23 cellular contexts compared by ENCODE assay signal in genomic region chr13:20370815-20371421, GRCh38.
DNase-seq lines count a peak whose midpoint lies in the region; ATAC-seq and TF ChIP-seq lines count a peak whose summit lies in the region.
"Had no signal": no experiment of that assay in that cellular context is flagged by ENCODE, and none has a peak within 500 bp of the region (broad histone marks: within the 10 kb centered on the region; RNA-seq: fewer than 3 reads in every experiment).

No MANE protein-coding gene starts in this region.

- no TSS peak for BruUV-seq in mammary epithelial cell (replicated peaks; lab: Mats Ljungman, UMichigan)

- H3K4me2 ChIP-seq in mammary epithelial cell (ENCODE audit: insufficient read depth, low read depth, low read length): peak overlapping the region; percentile 65
- H3K4me2 ChIP-seq: KMS-11 had no signal

- in situ Hi-C loops in mammary epithelial cell (cut with MboI; ENCODE audit: low sequenced_read_pairs in 2 of 2): no loop called here

- no peaks in the 10 kb centered on the region for H3K79me2 ChIP-seq in mammary epithelial cell (ENCODE audit: insufficient read depth, low read length)

- H2AFZ ChIP-seq in mammary epithelial cell (ENCODE audit: low read depth, low read length): peak overlapping the region; percentile 28

- peak overlapping the region; percentile 57 for H3K27ac ChIP-seq in mammary epithelial cell (ENCODE audit: insufficient read depth, low read depth, low read length)
- H3K27ac ChIP-seq: esophagus muscularis mucosa, gastroesophageal sphincter, KMS-11 had no signal

- intact Hi-C loops in activated CD8-positive, alpha-beta T cell treated with anti-CD3 and anti-CD28 coated beads for 36 hours (cut with micrococcal nuclease): no loop called here
- intact Hi-C loops in mammary epithelial cell (cut with micrococcal nuclease): no loop called here

- peaks cover 39% of the 10 kb centered on the region for H3K27me3 Mint-ChIP-seq in activated CD8-positive, alpha-beta T cell treated with anti-CD3 and anti-CD28 coated beads, Interleukin-2, amount 10 ng/mL, durations not matched to agents 7 days and 5 days (ENCODE audit: low read depth)
- peaks cover 1% of the 10 kb centered on the region for H3K27me3 Mint-ChIP-seq in activated CD8-positive, alpha-beta T cell treated with anti-CD3 and anti-CD28 coated beads for 36 hours

- H3K36me3 ChIP-seq in mammary epithelial cell (ENCODE audit: insufficient read depth, low read length): no peaks in the 10 kb centered on the region
- H3K36me3 ChIP-seq: esophagus muscularis mucosa, gastroesophageal sphincter had no signal

- no peaks in the 10 kb centered on the region for H3K9me3 Mint-ChIP-seq in activated CD8-positive, alpha-beta T cell treated with anti-CD3 and anti-CD28 coated beads, Interleukin-2, amount 10 ng/mL, durations not matched to agents 7 days and 5 days (ENCODE audit: insufficient read depth)
- no peaks in the 10 kb centered on the region for H3K9me3 Mint-ChIP-seq in activated CD8-positive, alpha-beta T cell treated with anti-CD3 and anti-CD28 coated beads for 36 hours
- H3K9me3 Mint-ChIP-seq in stimulated activated effector memory CD8-positive, alpha-beta T cell treated with anti-CD3 and anti-CD28 coated beads, Interleukin-12 subunit alpha, Interleukin-12 subunit beta, amount 100 ng/mL, for 72 hours: no peaks in the 10 kb centered on the region
- H3K9me3 Mint-ChIP-seq: activated naive CD8-positive, alpha-beta T cell treated with anti-CD3 and anti-CD28 coated beads for 36 hours; CD4-positive, alpha-beta T cell had no signal

- no peaks in the 10 kb centered on the region for H3K27me3 ChIP-seq in mammary epithelial cell (ENCODE audit: insufficient read depth, low read length)

- peaks cover 18% of the 10 kb centered on the region for H3K4me1 ChIP-seq in mammary epithelial cell (ENCODE audit: insufficient read depth, low read length)
- H3K4me1 ChIP-seq: esophagus muscularis mucosa, gastroesophageal sphincter had no signal

- no peaks in the 10 kb centered on the region for H3K36me3 Mint-ChIP-seq in activated CD8-positive, alpha-beta T cell treated with anti-CD3 and anti-CD28 coated beads, Interleukin-2, amount 10 ng/mL, durations not matched to agents 7 days and 5 days (ENCODE audit: low read depth)
- no peaks in the 10 kb centered on the region for H3K36me3 Mint-ChIP-seq in activated CD8-positive, alpha-beta T cell treated with anti-CD3 and anti-CD28 coated beads for 36 hours (ENCODE audit: low read depth)
- H3K36me3 Mint-ChIP-seq in stimulated activated effector memory CD8-positive, alpha-beta T cell treated with anti-CD3 and anti-CD28 coated beads, Interleukin-12 subunit alpha, Interleukin-12 subunit beta, amount 100 ng/mL, for 72 hours: no peaks in the 10 kb centered on the region
- H3K36me3 Mint-ChIP-seq: activated naive CD8-positive, alpha-beta T cell treated with anti-CD3 and anti-CD28 coated beads for 36 hours had no signal

- H3K4me1 Mint-ChIP-seq in activated CD8-positive, alpha-beta T cell treated with anti-CD3 and anti-CD28 coated beads, Interleukin-2, amount 10 ng/mL, durations not matched to agents 7 days and 5 days (ENCODE audit: low read depth): no peaks in the 10 kb centered on the region
- H3K4me1 Mint-ChIP-seq in activated CD8-positive, alpha-beta T cell treated with anti-CD3 and anti-CD28 coated beads for 36 hours (ENCODE audit: low read depth): no peaks in the 10 kb centered on the region
- no peaks in the 10 kb centered on the region for H3K4me1 Mint-ChIP-seq in stimulated activated effector memory CD8-positive, alpha-beta T cell treated with anti-CD3 and anti-CD28 coated beads, Interleukin-12 subunit alpha, Interleukin-12 subunit beta, amount 100 ng/mL, for 72 hours
- H3K4me1 Mint-ChIP-seq: activated naive CD8-positive, alpha-beta T cell treated with anti-CD3 and anti-CD28 coated beads for 36 hours had no signal

- POLR2A ChIA-PET in activated CD8-positive, alpha-beta T cell treated with anti-CD3 and anti-CD28 coated beads, Interleukin-2, amount 10 ng/mL, durations not matched to agents 7 days and 5 days (lab: Charles Lee): interaction anchor here (0.6 kb wide), 1 partner anchor 349 kb away, joined by 3 read pairs; no protein-coding TSS in a partner anchor
- POLR2A ChIA-PET in activated CD8-positive, alpha-beta T cell treated with anti-CD3 and anti-CD28 coated beads for 36 hours (lab: Charles Lee): no interaction called here

- DNase-seq in activated CD8-positive, alpha-beta T cell treated with anti-CD3 and anti-CD28 coated beads, Interleukin-2, amount 10 ng/mL, durations not matched to agents 7 days and 5 days: peak; percentile 4
- no peak for DNase-seq in activated CD8-positive, alpha-beta T cell treated with anti-CD3 and anti-CD28 coated beads for 36 hours
- DNase-seq in mammary epithelial cell (peak; percentile 77), iPS DF 4.7 (ENCODE audit: extremely low read depth, low spot score) (peak; percentile 5), activated gamma-delta T cell (lab: John Stamatoyannopoulos, UW) (no peak), NCI-H2196 (lab: John Stamatoyannopoulos, UW; ENCODE audit: unreplicated experiment) (no peak)
- no peak for DNase-seq in stimulated activated effector memory CD8-positive, alpha-beta T cell treated with anti-CD3 and anti-CD28 coated beads, Interleukin-12 subunit alpha, Interleukin-12 subunit beta, amount 100 ng/mL, for 72 hours (ENCODE audit: low spot score in 2 of 2)
- DNase-seq: 8988T; activated CD4-positive, alpha-beta T cell treated with anti-CD3 and anti-CD28 coated beads for 48 hours; activated naive CD8-positive, alpha-beta T cell treated with anti-CD3 and anti-CD28 coated beads for 36 hours; CD4-positive, alpha-beta T cell; cerebellar nuclear complex; DMS 273 treated with DMSO at 0.1 percent for 48 hours; hypothalamus; kidney glomerular epithelial cell; NCI-H146; NCI-H524; stimulated activated CD8-positive, alpha-beta memory T cell treated with anti-CD3 and anti-CD28 coated beads, Interleukin-4, amount 100 ng/mL, for 48 hours had no signal

- no peaks in the 10 kb centered on the region for H4K20me1 ChIP-seq in mammary epithelial cell (ENCODE audit: insufficient read depth, low read length)

- no peak overlapping the region for H3K4me3 Mint-ChIP-seq in activated CD8-positive, alpha-beta T cell treated with anti-CD3 and anti-CD28 coated beads, Interleukin-2, amount 10 ng/mL, durations not matched to agents 7 days and 5 days
- H3K4me3 Mint-ChIP-seq in activated CD8-positive, alpha-beta T cell treated with anti-CD3 and anti-CD28 coated beads for 36 hours: no peak overlapping the region
- no peak overlapping the region for H3K4me3 Mint-ChIP-seq in stimulated activated effector memory CD8-positive, alpha-beta T cell treated with anti-CD3 and anti-CD28 coated beads, Interleukin-12 subunit alpha, Interleukin-12 subunit beta, amount 100 ng/mL, for 72 hours
- H3K4me3 Mint-ChIP-seq: activated naive CD8-positive, alpha-beta T cell treated with anti-CD3 and anti-CD28 coated beads for 36 hours; CD4-positive, alpha-beta T cell had no signal

- H3K9ac ChIP-seq in mammary epithelial cell (ENCODE audit: insufficient read depth, low read length): no peak overlapping the region
- H3K9ac ChIP-seq: KMS-11 had no signal

- CTCF ChIA-PET in activated CD8-positive, alpha-beta T cell treated with anti-CD3 and anti-CD28 coated beads, Interleukin-2, amount 10 ng/mL, durations not matched to agents 7 days and 5 days (lab: Charles Lee): no interaction called here
- CTCF ChIA-PET in activated CD8-positive, alpha-beta T cell treated with anti-CD3 and anti-CD28 coated beads for 36 hours (lab: Charles Lee): no interaction called here
- CTCF ChIA-PET in mammary epithelial cell (lab: Charles Lee; ENCODE audit: low non-redundant PET): no interaction called here

- no peak for ATAC-seq in activated CD8-positive, alpha-beta T cell treated with anti-CD3 and anti-CD28 coated beads, Interleukin-2, amount 10 ng/mL, durations not matched to agents 7 days and 5 days
- no peak for ATAC-seq in activated CD8-positive, alpha-beta T cell treated with anti-CD3 and anti-CD28 coated beads for 36 hours
- peak; percentile 42 for ATAC-seq in stimulated activated effector memory CD8-positive, alpha-beta T cell treated with anti-CD3 and anti-CD28 coated beads, Interleukin-12 subunit alpha, Interleukin-12 subunit beta, amount 100 ng/mL, for 72 hours
- ATAC-seq in activated CD4-positive, CD25-positive, alpha-beta regulatory T cell treated with anti-CD3 and anti-CD28 coated beads, Interleukin-2, amount 50 U/mL, for 24 hours: no peak
- ATAC-seq: gastroesophageal sphincter had no signal

- no peak overlapping the region for H3K27ac Mint-ChIP-seq in activated CD8-positive, alpha-beta T cell treated with anti-CD3 and anti-CD28 coated beads, Interleukin-2, amount 10 ng/mL, durations not matched to agents 7 days and 5 days
- H3K27ac Mint-ChIP-seq in activated CD8-positive, alpha-beta T cell treated with anti-CD3 and anti-CD28 coated beads for 36 hours: no peak overlapping the region
- H3K27ac Mint-ChIP-seq in stimulated activated effector memory CD8-positive, alpha-beta T cell treated with anti-CD3 and anti-CD28 coated beads, Interleukin-12 subunit alpha, Interleukin-12 subunit beta, amount 100 ng/mL, for 72 hours: no peak overlapping the region
- H3K27ac Mint-ChIP-seq: activated naive CD8-positive, alpha-beta T cell treated with anti-CD3 and anti-CD28 coated beads for 36 hours; CD4-positive, alpha-beta T cell; progenitor cell of endocrine pancreas had no signal

- WGBS in mammary epithelial cell (ENCODE audit: low coverage, missing lambda C conversion rate): 52% methylated on average over 2 of the region's 2 CpGs

- no peak for TF ChIP-seq CTCF in activated CD8-positive, alpha-beta T cell treated with anti-CD3 and anti-CD28 coated beads for 36 hours (IDR thresholded peaks at IDR 0.05)
- no peak for TF ChIP-seq CTCF in mammary epithelial cell (conservative IDR thresholded peaks at IDR 0.05 in 1 of 2, IDR thresholded peaks at IDR 0.05 in 1 of 2; ENCODE audit: extremely low read depth in 1 of 2, insufficient read depth in 1 of 2, low read depth in 1 of 2, low read length in 2 of 2)

- H3K4me3 ChIP-seq in mammary epithelial cell (replicated peaks in 1 of 3; ENCODE audit: insufficient read depth in 1 of 3, low read depth in 2 of 3, low read length in 3 of 3): no peak overlapping the region
- H3K4me3 ChIP-seq: esophagus muscularis mucosa, gastroesophageal sphincter had no signal

- dilution Hi-C loops in mammary epithelial cell (cut with HindIII; ENCODE audit: low sequenced_read_pairs): no loop called here

- no peaks in the 10 kb centered on the region for H3K9me3 ChIP-seq in mammary epithelial cell (replicated peaks; ENCODE audit: insufficient read depth, low read length)
- H3K9me3 ChIP-seq: esophagus muscularis mucosa, gastroesophageal sphincter had no signal

Comparison
In these comparisons a context has a peak if more than half of its experiments do, and no peak if none do; other contexts are left out.
1. DNase-seq: peak in activated CD8-positive, alpha-beta T cell treated with anti-CD3 and anti-CD28 coated beads, Interleukin-2, amount 10 ng/mL, durations not matched to agents 7 days and 5 days (single experiment), mammary epithelial cell (single experiment) and iPS DF 4.7 (single experiment); none in activated CD8-positive, alpha-beta T cell treated with anti-CD3 and anti-CD28 coated beads for 36 hours (single experiment), stimulated activated effector memory CD8-positive, alpha-beta T cell treated with anti-CD3 and anti-CD28 coated beads, Interleukin-12 subunit alpha, Interleukin-12 subunit beta, amount 100 ng/mL, for 72 hours (0 of 2), activated gamma-delta T cell (single experiment) and NCI-H2196 (single experiment).